ENCODE assay signal across 8 cellular contexts in the genomic region with DNA sequence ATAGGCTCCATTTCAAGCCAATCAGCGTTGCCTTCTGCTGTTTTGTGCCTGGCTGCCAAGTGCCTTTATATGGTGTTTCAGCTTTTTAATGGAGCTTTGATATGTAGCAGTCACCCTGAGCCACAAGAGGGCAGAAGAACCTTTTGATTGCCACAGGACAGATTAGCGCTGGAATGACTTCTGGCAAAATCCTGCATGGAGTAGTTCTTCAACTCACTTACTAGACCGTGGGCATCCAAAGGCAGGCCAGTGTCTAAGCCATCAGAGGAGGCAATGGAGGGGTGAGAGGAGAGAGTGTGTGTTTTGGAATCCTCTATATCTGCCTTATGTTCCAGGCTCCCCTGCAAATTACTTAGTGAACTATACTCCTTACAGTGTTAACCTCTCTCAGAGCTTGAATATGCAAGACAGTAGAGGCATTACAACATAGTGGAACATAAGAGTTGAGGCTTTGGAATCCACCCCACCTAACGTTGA. TPM values are rescaled to one million over a fixed set of nuclear protein-coding genes. Genes with fewer than 3 reads are reported as not detected.
DNase-seq lines count a peak whose midpoint lies in the region; ATAC-seq and TF ChIP-seq lines count a peak whose summit lies in the region.

No MANE protein-coding gene starts in this region.

- H3K27me3 ChIP-seq in dorsolateral prefrontal cortex (no peaks in the 10 kb centered on the region), lower lobe of right lung (ENCODE audit: low read depth) (no peaks in the 10 kb centered on the region)

- no peaks in the 10 kb centered on the region for H3K9me3 ChIP-seq in lower lobe of right lung

- intact Hi-C loops in activated CD4-positive, alpha-beta T cell treated with anti-CD3 and anti-CD28 coated beads, Interleukin-2, amount 10 ng/mL, durations not matched to agents 24 days and 14 days (cut with micrococcal nuclease), result loop anchor here (1.0 to 10.0 kb wide), 4 partner anchors 172 to 271 kb away; a partner anchor contains a TSS
- intact Hi-C loops in dorsolateral prefrontal cortex (cut with DNase I), result loop anchor here (5.0 to 10.0 kb wide), 4 partner anchors 169 to 271 kb away; a partner anchor contains a TSS
- intact Hi-C loops in lower lobe of right lung (cut with DNase I), result loop anchor here (10.0 kb wide), 1 partner anchor 151 kb away; no protein-coding TSS in a partner anchor

- no peak overlapping the region for H3K27ac ChIP-seq in dorsolateral prefrontal cortex
- H3K27ac ChIP-seq in lower lobe of right lung, result no peak overlapping the region

- ATAC-seq in lower lobe of right lung, result peak; percentile 92 to 96
- ATAC-seq in GM19455 (IDR thresholded peaks at IDR 0.05; ENCODE audit: unreplicated experiment), result no peak

- peaks cover 13% of the 10 kb centered on the region for H3K4me1 ChIP-seq in lower lobe of right lung

- DNase-seq in C1 segment of cervical spinal cord (lab: John Stamatoyannopoulos, UW) (peak in 12 of 14 donors; percentile 12 to 75 (median 52)), HFFc6 (peak; percentile 85), NCI-H524 treated with DMSO at 0.1 percent for 48 hours (lab: John Stamatoyannopoulos, UW) (peak; percentile 66), dorsolateral prefrontal cortex (peak in 9 of 10 donors; percentile 47 to 88 (median 61)), lower lobe of right lung (no peak)
- peak; percentile 85 for DNase-seq in activated CD4-positive, alpha-beta T cell treated with anti-CD3 and anti-CD28 coated beads, Interleukin-2, amount 10 ng/mL, durations not matched to agents 24 days and 14 days
- DNase-seq in stimulated activated CD8-positive, alpha-beta memory T cell treated with anti-CD3 and anti-CD28 coated beads, Interleukin-12 subunit alpha, Interleukin-12 subunit beta, amount 100 ng/mL, for 24 hours (ENCODE audit: extremely low read depth), result peak; percentile 3

- no peaks in the 10 kb centered on the region for H3K36me3 ChIP-seq in lower lobe of right lung

- no peak overlapping the region for H3K4me3 ChIP-seq in dorsolateral prefrontal cortex
- H3K4me3 ChIP-seq in lower lobe of right lung, result no peak overlapping the region

- H3K4me1 Mint-ChIP-seq in HFFc6 (ENCODE audit: low read depth), result peaks cover 34% of the 10 kb centered on the region
- H3K4me1 Mint-ChIP-seq in activated CD4-positive, alpha-beta T cell treated with anti-CD3 and anti-CD28 coated beads, Interleukin-2, amount 10 ng/mL, durations not matched to agents 24 days and 14 days, result peaks cover 2% of the 10 kb centered on the region

- H3K27me3 Mint-ChIP-seq in HFFc6 (ENCODE audit: insufficient read depth), result no peaks in the 10 kb centered on the region
- H3K27me3 Mint-ChIP-seq in activated CD4-positive, alpha-beta T cell treated with anti-CD3 and anti-CD28 coated beads, Interleukin-2, amount 10 ng/mL, durations not matched to agents 24 days and 14 days, result no peaks in the 10 kb centered on the region

- H3K4me3 Mint-ChIP-seq in HFFc6, result no peak overlapping the region
- H3K4me3 Mint-ChIP-seq in activated CD4-positive, alpha-beta T cell treated with anti-CD3 and anti-CD28 coated beads, Interleukin-2, amount 10 ng/mL, durations not matched to agents 24 days and 14 days, result no peak overlapping the region

- TF ChIP-seq CTCF in HFFc6 (IDR thresholded peaks at IDR 0.05) (peak; percentile 94), dorsolateral prefrontal cortex (IDR thresholded peaks at IDR 0.05 in 54 of 56, conservative IDR thresholded peaks at IDR 0.05 in 2 of 56; ENCODE audit: low read depth in 1 of 56, partially characterized antibody in 56 of 56) (peak; percentile 59 to 91 (median 83)), lower lobe of right lung (IDR thresholded peaks at IDR 0.05) (peak; percentile 85)

- H3K9me3 Mint-ChIP-seq in HFFc6, result no peaks in the 10 kb centered on the region
- H3K9me3 Mint-ChIP-seq in activated CD4-positive, alpha-beta T cell treated with anti-CD3 and anti-CD28 coated beads, Interleukin-2, amount 10 ng/mL, durations not matched to agents 24 days and 14 days, result no peaks in the 10 kb centered on the region

- 0 out of 2 replicates have a peak overlapping the region, but pooled peaks have one; percentile 30 for H3K27ac Mint-ChIP-seq in HFFc6
- H3K27ac Mint-ChIP-seq in activated CD4-positive, alpha-beta T cell treated with anti-CD3 and anti-CD28 coated beads, Interleukin-2, amount 10 ng/mL, durations not matched to agents 24 days and 14 days, result no peak overlapping the region

- no peaks in the 10 kb centered on the region for H3K36me3 Mint-ChIP-seq in HFFc6 (ENCODE audit: low read depth)
- no peaks in the 10 kb centered on the region for H3K36me3 Mint-ChIP-seq in activated CD4-positive, alpha-beta T cell treated with anti-CD3 and anti-CD28 coated beads, Interleukin-2, amount 10 ng/mL, durations not matched to agents 24 days and 14 days (ENCODE audit: low read depth)

RNA-seq across cellular contexts. Expression of a gene that starts 56.2 kb away (rescaled TPM):
- total RNA-seq in HFFc6 (2021; fragmentation: NEBNext Ultra II Directional; extraction: Animal tissue kit (Norgen Biotek cat#: 25700)), result 10 to 100 TPM; 15.2 to 22.3 (median 18.0) TPM
- total RNA-seq in activated CD4-positive, alpha-beta T cell treated with anti-CD3 and anti-CD28 coated beads, Interleukin-2, amount 10 ng/mL, durations not matched to agents 24 days and 14 days, result 18.1 and 20.7 TPM in 2 replicates
- 10 to 100 TPM; 35.1 to 80.7 (median 56.5) TPM for total RNA-seq in dorsolateral prefrontal cortex
- 23.6 TPM for total RNA-seq in lower lobe of right lung
